19 cellular contexts compared by ENCODE assay signal in genomic region chr3:38119248-38119544, GRCh38. TPM values are rescaled to one million over a fixed set of nuclear protein-coding genes. Genes with fewer than 3 reads are reported as not detected.
DNase-seq lines count a peak whose midpoint lies in the region; ATAC-seq and TF ChIP-seq lines count a peak whose summit lies in the region.
"Had no signal": no experiment of that assay in that cellular context is flagged by ENCODE, and none has a peak within 500 bp of the region (broad histone marks: within the 10 kb centered on the region; RNA-seq: fewer than 3 reads in every experiment).

No MANE protein-coding gene starts in this region.

- CTCF ChIA-PET in activated CD8-positive, alpha-beta T cell treated with anti-CD3 and anti-CD28 coated beads for 36 hours (lab: Charles Lee), result interaction anchor here (0.6 to 4.3 kb wide), 11 partner anchors 9 to 361 kb away, joined by 3 to 20 read pairs (median 4); partner anchors contain the start of gene XYLB

- H3K4me1 Mint-ChIP-seq in CD14-positive monocyte, result peaks cover 14% of the 10 kb centered on the region
- H3K4me1 Mint-ChIP-seq in activated CD8-positive, alpha-beta T cell treated with anti-CD3 and anti-CD28 coated beads for 36 hours (ENCODE audit: low read depth), result peaks cover 11% of the 10 kb centered on the region

- peak; percentile 7 for DNase-seq in activated CD8-positive, alpha-beta memory T cell treated with anti-CD3 and anti-CD28 coated beads, Interleukin-2, amount 50 U/mL, for 4 hours
- no peak for DNase-seq in activated CD8-positive, alpha-beta memory T cell treated with anti-CD3 and anti-CD28 coated beads for 24 hours
- DNase-seq in CD14-positive monocyte (ENCODE audit: low spot score) (peak; percentile 26), mesenteric fat pad (ENCODE audit: low spot score) (peak; percentile 41), germinal center (ENCODE audit: low spot score) (no peak), mucosa of gallbladder (ENCODE audit: low spot score) (no peak)
- no peak for DNase-seq in activated CD8-positive, alpha-beta T cell treated with anti-CD3 and anti-CD28 coated beads for 36 hours
- DNase-seq: MG63; NCI-H1092 treated with DMSO at 0.1 percent for 48 hours; NCI-H1694; NCI-H2107; NCI-H345; NCI-H69; NK-92 treated with Interleukin-12 subunit alpha and Interleukin-12 subunit beta, amount 100 ng/mL, for 24 hours; OCI-M1; RPMI8226 had no signal

- POLR2A ChIA-PET in activated CD8-positive, alpha-beta T cell treated with anti-CD3 and anti-CD28 coated beads for 36 hours (lab: Charles Lee), result interaction anchor here (0.6 to 2.1 kb wide), 5 partner anchors 13 to 75 kb away, joined by 3 to 6 read pairs (median 3); no protein-coding TSS in a partner anchor

- peak overlapping the region in 2 of 7 donors; percentile 62 to 81 for H3K27ac Mint-ChIP-seq in CD14-positive monocyte
- peak overlapping the region; percentile 24 for H3K27ac Mint-ChIP-seq in activated CD8-positive, alpha-beta T cell treated with anti-CD3 and anti-CD28 coated beads for 36 hours
- H3K27ac Mint-ChIP-seq: CD4-positive, alpha-beta T cell had no signal

- peaks cover 3 to 10% (median 4%) of the 10 kb centered on the region in 3 donors for H3K27me3 Mint-ChIP-seq in CD14-positive monocyte (ENCODE audit: low read depth in 3 of 3)
- no peaks in the 10 kb centered on the region for H3K27me3 Mint-ChIP-seq in activated CD8-positive, alpha-beta T cell treated with anti-CD3 and anti-CD28 coated beads for 36 hours
- H3K27me3 Mint-ChIP-seq: CD4-positive, alpha-beta T cell had no signal

- TF ChIP-seq CTCF in CD14-positive monocyte (IDR thresholded peaks at IDR 0.05), result no peak
- no peak for TF ChIP-seq CTCF in activated CD8-positive, alpha-beta T cell treated with anti-CD3 and anti-CD28 coated beads for 36 hours (IDR thresholded peaks at IDR 0.05)

- ATAC-seq in activated CD8-positive, alpha-beta T cell treated with anti-CD3 and anti-CD28 coated beads for 36 hours, result no peak
- no peak for ATAC-seq in GM18870 (IDR thresholded peaks at IDR 0.05; ENCODE audit: unreplicated experiment)
- ATAC-seq: A549 had no signal

- intact Hi-C loops in CD14-positive monocyte (cut with micrococcal nuclease), result loop anchor here (5.0 to 10.0 kb wide), 3 partner anchors 144 to 358 kb away; no protein-coding TSS in a partner anchor
- intact Hi-C loops in activated CD8-positive, alpha-beta T cell treated with anti-CD3 and anti-CD28 coated beads for 36 hours (cut with micrococcal nuclease), result loop anchor here (10.0 kb wide), 1 partner anchor 366 kb away; no protein-coding TSS in a partner anchor

- H3K9me3 Mint-ChIP-seq in CD14-positive monocyte, result no peaks in the 10 kb centered on the region
- H3K9me3 Mint-ChIP-seq in activated CD8-positive, alpha-beta T cell treated with anti-CD3 and anti-CD28 coated beads for 36 hours, result no peaks in the 10 kb centered on the region
- H3K9me3 Mint-ChIP-seq: CD4-positive, alpha-beta T cell had no signal

- no peak overlapping the region for H3K4me3 Mint-ChIP-seq in CD14-positive monocyte
- no peak overlapping the region for H3K4me3 Mint-ChIP-seq in activated CD8-positive, alpha-beta T cell treated with anti-CD3 and anti-CD28 coated beads for 36 hours
- H3K4me3 Mint-ChIP-seq: CD4-positive, alpha-beta T cell had no signal

- peaks cover 55 to 64% of the 10 kb centered on the region in 2 donors for H3K36me3 Mint-ChIP-seq in CD14-positive monocyte
- peaks cover 19% of the 10 kb centered on the region for H3K36me3 Mint-ChIP-seq in activated CD8-positive, alpha-beta T cell treated with anti-CD3 and anti-CD28 coated beads for 36 hours (ENCODE audit: low read depth)

RNA-seq across cellular contexts. Expression of gene ACAA1, which starts 17.7 kb away (rescaled TPM):
- polyA plus RNA-seq in CD14-positive monocyte, result 100 to 1,000 TPM; 123 to 133 TPM
- 10 to 100 TPM; 70.1 to 72.0 TPM for total RNA-seq in activated CD8-positive, alpha-beta T cell treated with anti-CD3 and anti-CD28 coated beads for 36 hours
- total RNA-seq in mesenteric fat pad, result 67.6 TPM
- 135 TPM for total RNA-seq in mucosa of gallbladder

RNA-seq across cellular contexts. Expression of gene MYD88, which starts 19.3 kb away (rescaled TPM):
- polyA plus RNA-seq in CD14-positive monocyte, result 100 to 1,000 TPM; 398 to 427 TPM
- 10 to 100 TPM; 29.3 to 31.8 TPM for total RNA-seq in activated CD8-positive, alpha-beta T cell treated with anti-CD3 and anti-CD28 coated beads for 36 hours
- total RNA-seq in mesenteric fat pad, result 40.0 TPM
- total RNA-seq in mucosa of gallbladder, result 35.2 TPM

RNA-seq across cellular contexts. Expression of gene OXSR1, which starts 46.1 kb away (rescaled TPM):
- polyA plus RNA-seq in CD14-positive monocyte, result 10 to 100 TPM in 1 of 2 donors, 1 to 10 TPM in 1; 9.4 to 12.3 TPM
- 10 to 100 TPM; 56.5 to 57.9 TPM for total RNA-seq in activated CD8-positive, alpha-beta T cell treated with anti-CD3 and anti-CD28 coated beads for 36 hours
- total RNA-seq in mesenteric fat pad (51.8 TPM), mucosa of gallbladder (36.7 TPM)

Comparison
In these comparisons a context has a peak if more than half of its experiments do, and no peak if none do; other contexts are left out.
1. DNase-seq: peak in activated CD8-positive, alpha-beta memory T cell treated with anti-CD3 and anti-CD28 coated beads, Interleukin-2, amount 50 U/mL, for 4 hours (single experiment), CD14-positive monocyte (single experiment) and mesenteric fat pad (single experiment); none in activated CD8-positive, alpha-beta memory T cell treated with anti-CD3 and anti-CD28 coated beads for 24 hours (single experiment), activated CD8-positive, alpha-beta T cell treated with anti-CD3 and anti-CD28 coated beads for 36 hours (single experiment), germinal center (single experiment) and mucosa of gallbladder (single experiment).